ENCODE assay signal across 12 cellular contexts in genomic region chr3:118809696-118810498, GRCh38.
A peak's percentile ranks its signal among the peaks of the same experiment; 100 is the strongest.
DNase-seq lines count a peak whose midpoint lies in the region; ATAC-seq and TF ChIP-seq lines count a peak whose summit lies in the region.
"Had no signal": no experiment of that assay in that cellular context is flagged by ENCODE, and none has a peak within 500 bp of the region (broad histone marks: within the 10 kb centered on the region; RNA-seq: fewer than 3 reads in every experiment).

No MANE protein-coding gene starts in this region.

- no peaks in the 10 kb centered on the region for H3K4me1 ChIP-seq in neural progenitor cell
- H3K4me1 ChIP-seq: lower lobe of right lung had no signal

- H3K36me3 ChIP-seq in H7 (replicated peaks; ENCODE audit: control insufficient read depth, insufficient read depth, low read length) (no peaks in the 10 kb centered on the region), neural progenitor cell (no peaks in the 10 kb centered on the region)
- H3K36me3 ChIP-seq: lower lobe of right lung had no signal

- H3K27ac Mint-ChIP-seq in neural progenitor cell = no peak overlapping the region
- H3K27ac Mint-ChIP-seq: brain had no signal

- H3K27ac ChIP-seq in RWPE1 (no peak overlapping the region), neural progenitor cell (no peak overlapping the region)
- H3K27ac ChIP-seq: lower lobe of right lung had no signal

- H3K9me3 Mint-ChIP-seq in neural progenitor cell = peaks cover 4% of the 10 kb centered on the region

- H3K4me3 ChIP-seq in H7 (ENCODE audit: insufficient read depth, low read depth, low read length) = no peak overlapping the region
- H3K4me3 ChIP-seq in neural progenitor cell = no peak overlapping the region
- H3K4me3 ChIP-seq: lower lobe of right lung had no signal

- no peaks in the 10 kb centered on the region for H3K27me3 ChIP-seq in H7 (ENCODE audit: control insufficient read depth, insufficient read depth, low read length)
- no peaks in the 10 kb centered on the region for H3K27me3 ChIP-seq in neural progenitor cell

- H3K4me2 ChIP-seq in neural progenitor cell = no peak overlapping the region

- H4K20me1 ChIP-seq in neural progenitor cell (ENCODE audit: low read depth) = no peaks in the 10 kb centered on the region

- POLR2A ChIA-PET in RWPE1 (lab: Yijun Ruan, JAX; ENCODE audit: low non-redundant PET) = no interaction called here

- H3K4me3 Mint-ChIP-seq in neural progenitor cell = no peak overlapping the region
- H3K4me3 Mint-ChIP-seq: brain had no signal

- no peaks in the 10 kb centered on the region for H3K9me3 ChIP-seq in neural progenitor cell (ENCODE audit: low read depth)
- H3K9me3 ChIP-seq: lower lobe of right lung had no signal

- peak; percentile 40 for ATAC-seq in GM18508 (IDR thresholded peaks at IDR 0.05; ENCODE audit: insufficient read depth, unreplicated experiment)
- peak; percentile 39 for ATAC-seq in GM19452 (IDR thresholded peaks at IDR 0.05; ENCODE audit: unreplicated experiment)
- peak; percentile 48 for ATAC-seq in HG02870 (IDR thresholded peaks at IDR 0.05; ENCODE audit: unreplicated experiment)
- ATAC-seq: lower lobe of right lung had no signal

- no peaks in the 10 kb centered on the region for H3K36me3 Mint-ChIP-seq in neural progenitor cell
- H3K36me3 Mint-ChIP-seq: brain had no signal

- no peaks in the 10 kb centered on the region for H3F3A ChIP-seq in neural progenitor cell (ENCODE audit: low read depth)

- no peaks in the 10 kb centered on the region for H3K27me3 Mint-ChIP-seq in neural progenitor cell (ENCODE audit: insufficient read depth, low read depth)
- H3K27me3 Mint-ChIP-seq: brain had no signal

- H3K9ac ChIP-seq in neural progenitor cell = no peak overlapping the region

- CTCF ChIA-PET in RWPE1 (lab: Yijun Ruan, JAX) = interaction anchor here (0.6 kb wide), 1 partner anchor 1857 kb away, joined by 6 read pairs; no protein-coding TSS in a partner anchor

- peaks cover 8% of the 10 kb centered on the region for H3K4me1 Mint-ChIP-seq in neural progenitor cell
- H3K4me1 Mint-ChIP-seq: brain had no signal

- TF ChIP-seq CTCF in RWPE1 (conservative IDR thresholded peaks at IDR 0.05; ENCODE audit: low read depth) (no peak), neural progenitor cell (IDR thresholded peaks at IDR 0.05) (no peak)

- DNase-seq in M059J (ENCODE audit: low read depth) (peak; percentile 19), NK-92 (lab: John Stamatoyannopoulos, UW; ENCODE audit: unreplicated experiment) (no peak), RWPE1 (ENCODE audit: low spot score) (no peak), H7 (no peak), neural progenitor cell (ENCODE audit: low spot score) (no peak)
- DNase-seq: activated T-cell treated with anti-CD3 and anti-CD28 coated beads, Interleukin-2, amount 50 U/mL, for 1 hour; lower lobe of right lung; NCI-H2171 had no signal

- no peak overlapping the region for H2AFZ ChIP-seq in neural progenitor cell (replicated peaks)

- no peaks in the 10 kb centered on the region for H3K79me2 ChIP-seq in neural progenitor cell (ENCODE audit: low read depth)
